In genomic region chr7:24574365-24574764, GRCh38 we compare ENCODE assay signal across 1 cellular context.
TF ChIP-seq lines count a peak whose summit lies in the region.

No MANE protein-coding gene starts in this region.

TF ChIP-seq in HepG2, 621 proteins besides CTCF, POLR2A, EP300 and RAD21 (continued from another document):
- TF ChIP-seq BCLAF1 (IDR thresholded peaks at IDR 0.05) (no peak), ZNF460 (CRISPR knock-in tag; IDR thresholded peaks at IDR 0.05; ENCODE audit: borderline replicate concordance) (no peak), HOMEZ (CRISPR knock-in tag; IDR thresholded peaks at IDR 0.05; ENCODE audit: low read depth) (no peak), TRIM24 (CRISPR knock-in tag; IDR thresholded peaks at IDR 0.05) (no peak), SRSF1 (optimal IDR thresholded peaks at IDR 0.05; ENCODE audit: low read depth, low read length) (no peak), HMGXB4 (CRISPR knock-in tag; IDR thresholded peaks at IDR 0.05; ENCODE audit: borderline replicate concordance in 1 of 2, low read depth in 1 of 2) (no peak), JUND (CRISPR knock-in tag; IDR thresholded peaks at IDR 0.05) (no peak), ZNF207 (IDR thresholded peaks at IDR 0.05; ENCODE audit: borderline replicate concordance) (no peak), AHR (CRISPR knock-in tag; IDR thresholded peaks at IDR 0.05) (no peak), ZNF577 (CRISPR knock-in tag; IDR thresholded peaks at IDR 0.05; ENCODE audit: borderline replicate concordance, low read depth) (no peak), FOXP4 (CRISPR knock-in tag; IDR thresholded peaks at IDR 0.05) (no peak)
